ENCODE assay signal across 29 cellular contexts in genomic region chr17:61701334-61701733, GRCh38.
"Had no signal": no experiment of that assay in that cellular context is flagged by ENCODE, and none has a peak within 500 bp of the region (broad histone marks: within the 10 kb centered on the region; RNA-seq: fewer than 3 reads in every experiment).

No MANE protein-coding gene starts in this region.

- DNase-seq: colonic mucosa; cortex of kidney; dermis blood vessel endothelial cell; dorsolateral prefrontal cortex; effector CD4-positive, alpha-beta T cell; effector CD8-positive, alpha-beta T cell; effector memory CD4-positive, alpha-beta T cell; effector memory CD8-positive, alpha-beta T cell; endodermal cell; erythroblast; esophagus squamous epithelium; foreskin fibroblast; foreskin keratinocyte; foreskin melanocyte; gastrocnemius medialis; glutamatergic neuron; head of caudate nucleus; heart left ventricle; heart right ventricle had no signal

- H3K27ac ChIP-seq: colonic mucosa, coronary artery, dorsolateral prefrontal cortex, epithelial cell of prostate, esophagus muscularis mucosa, esophagus squamous epithelium, foreskin keratinocyte, gastrocnemius medialis, gastroesophageal sphincter, heart left ventricle, heart right ventricle, hepatocyte had no signal

- H3K4me2 ChIP-seq: hepatocyte had no signal

- H3K4me1 ChIP-seq: colonic mucosa, esophagus muscularis mucosa, esophagus squamous epithelium, foreskin keratinocyte, gastrocnemius medialis, gastroesophageal sphincter, heart left ventricle, heart right ventricle had no signal

- H3K36me3 ChIP-seq: colonic mucosa, esophagus muscularis mucosa, esophagus squamous epithelium, gastrocnemius medialis, gastroesophageal sphincter, heart left ventricle, heart right ventricle had no signal

- H3K4me3 ChIP-seq: colonic mucosa, coronary artery, dorsolateral prefrontal cortex, esophagus muscularis mucosa, esophagus squamous epithelium, gastrocnemius medialis, gastroesophageal sphincter, heart left ventricle, heart right ventricle, hepatocyte had no signal

- H3K27me3 ChIP-seq: colonic mucosa, dorsolateral prefrontal cortex, esophagus muscularis mucosa, esophagus squamous epithelium, foreskin keratinocyte, gastrocnemius medialis, gastroesophageal sphincter, heart left ventricle, heart right ventricle, hepatocyte had no signal

- FAIRE-seq: colon, endometrium, endothelial cell of umbilical vein, frontal cortex had no signal

- H3K79me2 ChIP-seq: hepatocyte had no signal

- ATAC-seq: effector memory CD8-positive, alpha-beta T cell; esophagus mucosa; foreskin keratinocyte; gastrocnemius medialis; gastroesophageal sphincter; heart left ventricle; heart right ventricle had no signal

- H2AFZ ChIP-seq: hepatocyte had no signal
